Comparison of ENCODE assay signal across 8 cellular contexts in genomic region chr16:2980227-2981176, GRCh38. TPM values are rescaled to one million over a fixed set of nuclear protein-coding genes. Genes with fewer than 3 reads are reported as not detected.
A peak's percentile ranks its signal among the peaks of the same experiment; 100 is the strongest.
DNase-seq lines count a peak whose midpoint lies in the region; ATAC-seq, FAIRE-seq and TF ChIP-seq lines count a peak whose summit lies in the region.

Gene PKMYT1, minus strand, starts transcription at chr16:2980446. Its CDS starts 789 bp downstream, at chr16:2979657.

- no peak for TF ChIP-seq CTCF in D721Med (IDR thresholded peaks at IDR 0.05; ENCODE audit: insufficient read depth, missing control alignments)
- TF ChIP-seq CTCF in epithelial cell of proximal tubule (conservative IDR thresholded peaks at IDR 0.05; ENCODE audit: low read depth, low read length), result no peak

- peak within 1 kb of the TSS; percentile 95 for H3K27ac ChIP-seq in HUES64 (ENCODE audit: low read depth, low read length)

- H3K4me3 ChIP-seq in HUES64 (ENCODE audit: low read length) (peak within 1 kb of the TSS; percentile 69), epithelial cell of proximal tubule (ENCODE audit: low read depth, low read length) (peak within 1 kb of the TSS; percentile 90)

- H3K9ac ChIP-seq in HUES64 (ENCODE audit: low read depth, low read length), result peak within 1 kb of the TSS; percentile 91

- no peak for FAIRE-seq in D721Med (lab: Jason Lieb, UNC)

- ATAC-seq in GM21447 (IDR thresholded peaks at IDR 0.05; ENCODE audit: unreplicated experiment), result peak; percentile 59

- H3K9me3 ChIP-seq in HUES64 (ENCODE audit: insufficient read depth, low read depth, low read length), result no peaks in the 10 kb centered on the region

- H3K27me3 ChIP-seq in HUES64 (ENCODE audit: insufficient read depth, low read length), result no peaks in the 10 kb centered on the region

- WGBS in HUES64, result 4% methylated on average over 91 of the region's 91 CpGs

- H3K4me1 ChIP-seq in HUES64 (ENCODE audit: insufficient read depth, low read length), result peaks cover 27% of the 10 kb centered on the region

- DNase-seq in D721Med (ENCODE audit: insufficient read length, low spot score) (peak; percentile 99), OCI-M2 (lab: John Stamatoyannopoulos, UW; ENCODE audit: unreplicated experiment) (peak; percentile 41), activated T-cell treated with anti-CD3 and anti-CD28 coated beads for 48 hours (ENCODE audit: low read depth) (peak; percentile 98), epithelial cell of proximal tubule (ENCODE audit: low read depth) (no peak), mucosa of gallbladder (ENCODE audit: low spot score) (peak; percentile 93)
- peak; percentile 94 for DNase-seq in stimulated activated CD8-positive, alpha-beta memory T cell treated with anti-CD3 and anti-CD28 coated beads, Interleukin-4, amount 100 ng/mL, for 24 hours (ENCODE audit: low read depth)

- peaks cover 29% of the 10 kb centered on the region for H3K36me3 ChIP-seq in HUES64 (ENCODE audit: insufficient read depth, low read length)

RNA-seq across cellular contexts. Expression of gene PKMYT1, which starts in this region (rescaled TPM):
- 51.6 TPM for polyA plus RNA-seq in HUES64 (2013, experiment 1 of 2)
- polyA plus RNA-seq in HUES64 (2013, experiment 2 of 2), result 47.0 TPM
- 107 and 120 TPM in 2 replicates for total RNA-seq in epithelial cell of proximal tubule
- total RNA-seq in mucosa of gallbladder, result 4.5 TPM

Comparison
In these comparisons a context has a peak if more than half of its experiments do, and no peak if none do; other contexts are left out.
1. RNA of gene PKMYT1 (total RNA-seq): 107 to 120 TPM in epithelial cell of proximal tubule; 4.5 TPM in mucosa of gallbladder (single experiment); every median in the first group is over 10 times any median in the second.